ENCODE assay signal across 20 cellular contexts in genomic region chr5:8628521-8628920, GRCh38.
DNase-seq lines count a peak whose midpoint lies in the region; ATAC-seq, FAIRE-seq and TF ChIP-seq lines count a peak whose summit lies in the region.
"Had no signal": no experiment of that assay in that cellular context is flagged by ENCODE, and none has a peak within 500 bp of the region (broad histone marks: within the 10 kb centered on the region; RNA-seq: fewer than 3 reads in every experiment).

No MANE protein-coding gene starts in this region.

- DNase-seq in NCI-H1092 treated with DMSO at 0.1 percent for 48 hours (lab: John Stamatoyannopoulos, UW) (peak; percentile 88), NCI-H2081 (lab: John Stamatoyannopoulos, UW) (peak; percentile 90 to 99), NCI-H748 (lab: John Stamatoyannopoulos, UW; ENCODE audit: unreplicated experiment) (peak; percentile 100), foreskin keratinocyte (peak; percentile 33 to 58), hypothalamus (lab: John Stamatoyannopoulos, UW) (no peak), HepG2 (ENCODE audit: low spot score) (no peak)
- DNase-seq in activated CD4-positive, CD25-positive, alpha-beta regulatory T cell (lab: John Stamatoyannopoulos, UW) = no peak
- DNase-seq: activated CD4-positive, alpha-beta T cell treated with anti-CD3 and anti-CD28 coated beads, Interleukin-2, amount 50 U/mL, for 4 hours; activated CD8-positive, alpha-beta memory T cell treated with anti-CD3 and anti-CD28 coated beads, Interleukin-2, amount 50 U/mL, for 48 hours; body of pancreas; CD4-positive, CD25-positive, alpha-beta regulatory T cell; GM23248; KBM-7; NCI-H226; nucleus accumbens; spleen; stimulated activated CD4-positive, alpha-beta T cell treated with anti-CD3 and anti-CD28 coated beads, Interleukin-4, amount 100 ng/mL, for 4 hours; stimulated activated naive CD8-positive, alpha-beta T cell treated with anti-CD3 and anti-CD28 coated beads, Interleukin-15, Interleukin-2, amounts not matched to agents 100 U/mL and 50 U/mL, for 24 hours had no signal

- TF ChIP-seq EP300 in HepG2 (IDR thresholded peaks at IDR 0.05; ENCODE audit: low read depth in 2 of 2, low read length in 2 of 2) (no peak), HepG2 (CRISPR knock-in tag; IDR thresholded peaks at IDR 0.05; ENCODE audit: borderline replicate concordance) (no peak)

- H3K27ac ChIP-seq in foreskin keratinocyte (no peak overlapping the region), HepG2 (ENCODE audit: extremely low read length, insufficient read depth, low read length) (no peak overlapping the region)
- H3K27ac ChIP-seq: body of pancreas, GM23248, spleen had no signal

- TF ChIP-seq CTCF in foreskin keratinocyte (conservative IDR thresholded peaks at IDR 0.05) (no peak), HepG2 (CRISPR knock-in tag; IDR thresholded peaks at IDR 0.05) (no peak)

- no peak overlapping the region for H3K4me3 ChIP-seq in HepG2 (replicated peaks in 1 of 3; ENCODE audit: insufficient read depth in 1 of 3, low read depth in 2 of 3, low read length in 3 of 3)
- H3K4me3 ChIP-seq: body of pancreas, GM23248, spleen had no signal

- no peak overlapping the region for H2AFZ ChIP-seq in HepG2 (ENCODE audit: low read length)
- H2AFZ ChIP-seq: GM23248 had no signal

- H3K4me1 ChIP-seq in foreskin keratinocyte = no peaks in the 10 kb centered on the region
- no peaks in the 10 kb centered on the region for H3K4me1 ChIP-seq in HepG2 (ENCODE audit: insufficient read depth, low read length)
- H3K4me1 ChIP-seq: body of pancreas, spleen had no signal

- H3K9ac ChIP-seq in HepG2 (ENCODE audit: insufficient read depth, low read depth, low read length) = no peak overlapping the region
- H3K9ac ChIP-seq: GM23248 had no signal

- no peak for TF ChIP-seq POLR2A in HepG2 (IDR thresholded peaks at IDR 0.05; ENCODE audit: insufficient read depth in 1 of 2, low read depth in 2 of 2, low read length in 2 of 2)

- BruUV-seq in HepG2 (replicated peaks; lab: Mats Ljungman, UMichigan) = no TSS peak

- H3K4me2 ChIP-seq in HepG2 (ENCODE audit: low read depth, low read length) = no peak overlapping the region

- no peaks in the 10 kb centered on the region for H4K20me1 ChIP-seq in HepG2 (ENCODE audit: insufficient read depth, low read length)

- ATAC-seq in foreskin keratinocyte (no peak), HepG2 (no peak)
- ATAC-seq: body of pancreas; SK-N-SH treated with all-trans-retinoic acid at 6 μM for 48 hours; stimulated activated naive CD8-positive, alpha-beta T cell treated with anti-CD3 and anti-CD28 coated beads, Interleukin-15, Interleukin-2, amounts not matched to agents 100 U/mL and 50 U/mL, for 24 hours had no signal

- H3K27me3 ChIP-seq in foreskin keratinocyte = no peaks in the 10 kb centered on the region
- no peaks in the 10 kb centered on the region for H3K27me3 ChIP-seq in HepG2 (ENCODE audit: control insufficient read depth in 1 of 2, insufficient read depth in 2 of 2, low read length in 2 of 2)
- H3K27me3 ChIP-seq: body of pancreas, spleen had no signal

- in situ Hi-C loops in HepG2 (cut with HindIII; ENCODE audit: extremely low pct_ligation_motif_present, low pct_unique_long_range_greater_than_20kb) = no loop called here

- TF ChIP-seq RAD21 in HepG2 (CRISPR knock-in tag; IDR thresholded peaks at IDR 0.05) = no peak

- CTCF ChIA-PET in HepG2 (lab: Yijun Ruan, JAX; ENCODE audit: low intra/inter-chr PET ratio, low total read pairs) = no interaction called here

- peaks cover 55% of the 10 kb centered on the region for H3K9me3 ChIP-seq in HepG2 (ENCODE audit: low read length)
- H3K9me3 ChIP-seq: body of pancreas had no signal

- intact Hi-C loops in HepG2 (cut with micrococcal nuclease; ENCODE audit: unreplicated experiment) = no loop called here

- FAIRE-seq in HepG2 (lab: Jason Lieb, UNC) = no peak
- FAIRE-seq: GM12891 had no signal

- 3% methylated on average over 3 of the region's 5 CpGs for WGBS in HepG2 (ENCODE audit: low lambda C conversion rate)

- no peaks in the 10 kb centered on the region for H3K36me3 ChIP-seq in HepG2 (replicated peaks in 1 of 2; ENCODE audit: control insufficient read depth in 1 of 2, insufficient read depth in 2 of 2, low read length in 2 of 2)
- H3K36me3 ChIP-seq: spleen had no signal

- no peaks in the 10 kb centered on the region for H3K79me2 ChIP-seq in HepG2 (ENCODE audit: insufficient read depth, low read length)

- POLR2A ChIA-PET in HepG2 (lab: Yijun Ruan, JAX) = no interaction called here

TF ChIP-seq in HepG2, 621 proteins besides CTCF, POLR2A, EP300 and RAD21 (continues in another document):
- TF ChIP-seq ZFYVE20 (CRISPR knock-in tag; IDR thresholded peaks at IDR 0.05; ENCODE audit: borderline replicate concordance, low read depth) (no peak), SRSF1 (optimal IDR thresholded peaks at IDR 0.05; ENCODE audit: low read depth, low read length) (no peak), HNRNPLL (IDR thresholded peaks at IDR 0.05; ENCODE audit: low read depth, low read length, poor library complexity, severe bottlenecking) (no peak), ZNF703 (CRISPR knock-in tag; IDR thresholded peaks at IDR 0.05; ENCODE audit: borderline replicate concordance) (no peak), TFAP4 (IDR thresholded peaks at IDR 0.05; ENCODE audit: borderline replicate concordance, low read depth) (no peak), REL (CRISPR knock-in tag; conservative IDR thresholded peaks at IDR 0.05) (no peak), ZBTB33 (CRISPR knock-in tag; IDR thresholded peaks at IDR 0.05) (no peak), ZSCAN5A (CRISPR knock-in tag; IDR thresholded peaks at IDR 0.05; ENCODE audit: borderline replicate concordance) (no peak), HOXA3 (CRISPR knock-in tag; IDR thresholded peaks at IDR 0.05) (no peak), ISX (CRISPR knock-in tag; conservative IDR thresholded peaks at IDR 0.05) (no peak), ZBTB10 (CRISPR knock-in tag; IDR thresholded peaks at IDR 0.05; ENCODE audit: borderline replicate concordance) (no peak), ETV6 (CRISPR knock-in tag; conservative IDR thresholded peaks at IDR 0.05) (no peak), JUN (CRISPR knock-in tag; IDR thresholded peaks at IDR 0.05) (no peak)

Comparison
In these comparisons a context has a peak if more than half of its experiments do, and no peak if none do; other contexts are left out.
1. DNase-seq: peak in NCI-H1092 treated with DMSO at 0.1 percent for 48 hours (single experiment), NCI-H2081 (2 of 2), NCI-H748 (single experiment) and foreskin keratinocyte (2 of 2); none in hypothalamus (0 of 51), HepG2 (single experiment) and activated CD4-positive, CD25-positive, alpha-beta regulatory T cell (0 of 4).